ENCODE assay signal across 2 cellular contexts in genomic region chr6:133740218-133740617, GRCh38.
TF ChIP-seq lines count a peak whose summit lies in the region.

No MANE protein-coding gene starts in this region.

TF ChIP-seq in HCT116, 20 proteins besides CTCF, POLR2A, EP300 and RAD21 (continued from another document):
- TF ChIP-seq ZBTB33 (IDR thresholded peaks at IDR 0.05; ENCODE audit: extremely low read depth, insufficient replicate concordance, low read length) (no peak), SRF (IDR thresholded peaks at IDR 0.05; ENCODE audit: low read depth) (no peak), CEBPB (IDR thresholded peaks at IDR 0.05; ENCODE audit: low read depth) (no peak), EZH2 (IDR thresholded peaks at IDR 0.05) (no peak), MAX (IDR thresholded peaks at IDR 0.05) (no peak), YY1 (IDR thresholded peaks at IDR 0.05; ENCODE audit: extremely low read depth, insufficient replicate concordance, low read depth, low read length) (no peak), ZNF274 (IDR thresholded peaks at IDR 0.05; ENCODE audit: low read depth, low read length) (no peak), REST (IDR thresholded peaks at IDR 0.05; ENCODE audit: low read depth) (no peak), SP1 (IDR thresholded peaks at IDR 0.05; ENCODE audit: low read depth) (no peak), POLR2AphosphoS5 (IDR thresholded peaks at IDR 0.05; ENCODE audit: low read depth, low read length) (no peak), ELF1 (IDR thresholded peaks at IDR 0.05; ENCODE audit: borderline replicate concordance, low read depth) (no peak), ATF3 (IDR thresholded peaks at IDR 0.05) (no peak)
TF ChIP-seq in HCT116: peak in this region for 0.

TF ChIP-seq in K562, 482 proteins besides CTCF, POLR2A, EP300 and RAD21 (continued from another document):
- TF ChIP-seq SOX6 (IDR thresholded peaks at IDR 0.05) (0 out of 2 replicates have a peak, but pooled peaks have one; percentile 10), TCF3 (CRISPR knock-in tag; IDR thresholded peaks at IDR 0.05) (peak; percentile 51), RCOR1 (IDR thresholded peaks at IDR 0.05; ENCODE audit: borderline replicate concordance in 1 of 2, low read depth in 2 of 2, low read length in 2 of 2) (peak in 1 of 2 experiments; percentile 26; a peak in 1 of 4 replicates), TAL1 (IDR thresholded peaks at IDR 0.05) (peak; percentile 74), DPF2 (IDR thresholded peaks at IDR 0.05) (peak; percentile 65), CTBP1 (IDR thresholded peaks at IDR 0.05; ENCODE audit: borderline replicate concordance) (peak; percentile 55; the same call in 1 of the 2 replicates), NCOR1 (IDR thresholded peaks at IDR 0.05) (peak; percentile 54; the same call in 1 of the 2 replicates), FOXM1 (IDR thresholded peaks at IDR 0.05; ENCODE audit: low read depth) (peak; percentile 40; the same call in 1 of the 2 replicates), FOXM1 (CRISPR knock-in tag; IDR thresholded peaks at IDR 0.05; ENCODE audit: low read depth) (no peak), ARID1B (IDR thresholded peaks at IDR 0.05) (peak; percentile 79), TRIM24 (IDR thresholded peaks at IDR 0.05) (0 out of 4 replicates have a peak, but pooled peaks of 1 of the 2 experiments have one; percentile 25), BRD9 (IDR thresholded peaks at IDR 0.05; ENCODE audit: low read depth, partially characterized antibody) (peak; percentile 34), CBFA2T2 (conservative IDR thresholded peaks at IDR 0.05) (peak; percentile 63)
